In genomic region chr20:64010711-64011237, GRCh38 we compare ENCODE assay signal across 16 cellular contexts. TPM values are rescaled to one million over a fixed set of nuclear protein-coding genes. Genes with fewer than 3 reads are reported as not detected.
DNase-seq lines count a peak whose midpoint lies in the region; ATAC-seq and TF ChIP-seq lines count a peak whose summit lies in the region.
"Had no signal": no experiment of that assay in that cellular context is flagged by ENCODE, and none has a peak within 500 bp of the region (broad histone marks: within the 10 kb centered on the region; RNA-seq: fewer than 3 reads in every experiment).

No MANE protein-coding gene starts in this region.

- no peak for ATAC-seq in CD4-positive, alpha-beta T cell (ENCODE audit: poor library complexity)
- peak; percentile 48 for ATAC-seq in GM18868 (IDR thresholded peaks at IDR 0.05; ENCODE audit: unreplicated experiment)
- no peak for ATAC-seq in naive thymus-derived CD8-positive, alpha-beta T cell

- H3K4me3 ChIP-seq in ovary, result no peak overlapping the region
- H3K4me3 ChIP-seq: lung, sigmoid colon, stomach had no signal

- no peak for TF ChIP-seq POLR2A in ovary (IDR thresholded peaks at IDR 0.05)

- CTCF ChIA-PET in CD4-positive, alpha-beta T cell (lab: Charles Lee), result no interaction called here

- no peaks in the 10 kb centered on the region for H3K4me1 ChIP-seq in ovary (ENCODE audit: insufficient read depth)
- H3K4me1 ChIP-seq: sigmoid colon, stomach had no signal

- no peak for TF ChIP-seq EP300 in ovary (IDR thresholded peaks at IDR 0.05)

- intact Hi-C loops in CD4-positive, alpha-beta T cell (cut with DNase I, micrococcal nuclease), result no loop called here
- intact Hi-C loops in activated T-helper 1 cell treated with anti-CD3 and anti-CD28 coated beads, Interleukin-12 subunit alpha, Interleukin-12 subunit beta, Interleukin-2, Interleukin-4 antibody, amounts not matched to agents 30 ng/mL and 10 ng/mL and 1 ng/mL, durations not matched to agents 14 hours and 24 hours and 36 hours (cut with micrococcal nuclease), result no loop called here
- intact Hi-C loops in ovary (cut with DNase I), result no loop called here

- no peak for TF ChIP-seq CTCF in CD4-positive, alpha-beta T cell (IDR thresholded peaks at IDR 0.05)
- no peak for TF ChIP-seq CTCF in ovary (IDR thresholded peaks at IDR 0.05)

- H3K9me3 ChIP-seq in CD4-positive, alpha-beta T cell (ENCODE audit: control insufficient read depth, low read length), result peaks cover 54% of the 10 kb centered on the region
- no peaks in the 10 kb centered on the region for H3K9me3 ChIP-seq in ovary
- H3K9me3 ChIP-seq: sigmoid colon, stomach had no signal

- H3K36me3 ChIP-seq in ovary, result no peaks in the 10 kb centered on the region

- no peak overlapping the region for H3K27ac ChIP-seq in CD4-positive, alpha-beta T cell (ENCODE audit: low read depth, low read length)
- no peak overlapping the region for H3K27ac ChIP-seq in ovary
- H3K27ac ChIP-seq: sigmoid colon, stomach had no signal

- peak overlapping the region; percentile 61 for H3K27ac Mint-ChIP-seq in CD4-positive, alpha-beta T cell
- H3K27ac Mint-ChIP-seq in activated T-helper 1 cell treated with anti-CD3 and anti-CD28 coated beads, Interleukin-12 subunit alpha, Interleukin-12 subunit beta, Interleukin-2, Interleukin-4 antibody, amounts not matched to agents 30 ng/mL and 10 ng/mL and 1 ng/mL, durations not matched to agents 14 hours and 24 hours and 36 hours, result peak overlapping the region; percentile 76
- H3K27ac Mint-ChIP-seq in naive thymus-derived CD8-positive, alpha-beta T cell, result peak overlapping the region in 5 of 10 donors; percentile 41 to 88 (median 59)

- H3K27me3 ChIP-seq in CD4-positive, alpha-beta T cell (ENCODE audit: control insufficient read depth, insufficient read depth, low read length), result no peaks in the 10 kb centered on the region
- no peaks in the 10 kb centered on the region for H3K27me3 ChIP-seq in ovary
- H3K27me3 ChIP-seq: sigmoid colon, stomach had no signal

- no peak overlapping the region for H3K4me3 Mint-ChIP-seq in CD4-positive, alpha-beta T cell
- no peak overlapping the region for H3K4me3 Mint-ChIP-seq in activated T-helper 1 cell treated with anti-CD3 and anti-CD28 coated beads, Interleukin-12 subunit alpha, Interleukin-12 subunit beta, Interleukin-2, Interleukin-4 antibody, amounts not matched to agents 30 ng/mL and 10 ng/mL and 1 ng/mL, durations not matched to agents 14 hours and 24 hours and 36 hours
- peak overlapping the region in 6 of 10 donors; percentile 10 to 55 (median 38) for H3K4me3 Mint-ChIP-seq in naive thymus-derived CD8-positive, alpha-beta T cell

- peaks cover 25% of the 10 kb centered on the region for H3K4me1 Mint-ChIP-seq in CD4-positive, alpha-beta T cell (ENCODE audit: low read depth)
- peaks cover 55% of the 10 kb centered on the region for H3K4me1 Mint-ChIP-seq in activated T-helper 1 cell treated with anti-CD3 and anti-CD28 coated beads, Interleukin-12 subunit alpha, Interleukin-12 subunit beta, Interleukin-2, Interleukin-4 antibody, amounts not matched to agents 30 ng/mL and 10 ng/mL and 1 ng/mL, durations not matched to agents 14 hours and 24 hours and 36 hours (ENCODE audit: low read depth)
- H3K4me1 Mint-ChIP-seq in naive thymus-derived CD8-positive, alpha-beta T cell, result peaks cover 13 to 66% (median 28%) of the 10 kb centered on the region in 4 donors

- H3K27me3 Mint-ChIP-seq in CD4-positive, alpha-beta T cell, result no peaks in the 10 kb centered on the region
- no peaks in the 10 kb centered on the region for H3K27me3 Mint-ChIP-seq in activated T-helper 1 cell treated with anti-CD3 and anti-CD28 coated beads, Interleukin-12 subunit alpha, Interleukin-12 subunit beta, Interleukin-2, Interleukin-4 antibody, amounts not matched to agents 30 ng/mL and 10 ng/mL and 1 ng/mL, durations not matched to agents 14 hours and 24 hours and 36 hours (ENCODE audit: insufficient read depth)
- H3K27me3 Mint-ChIP-seq in naive thymus-derived CD8-positive, alpha-beta T cell, result no peaks in the 10 kb centered on the region

- peaks cover 2% of the 10 kb centered on the region for H3K9me3 Mint-ChIP-seq in CD4-positive, alpha-beta T cell
- peaks cover 13% of the 10 kb centered on the region for H3K9me3 Mint-ChIP-seq in activated T-helper 1 cell treated with anti-CD3 and anti-CD28 coated beads, Interleukin-12 subunit alpha, Interleukin-12 subunit beta, Interleukin-2, Interleukin-4 antibody, amounts not matched to agents 30 ng/mL and 10 ng/mL and 1 ng/mL, durations not matched to agents 14 hours and 24 hours and 36 hours
- H3K9me3 Mint-ChIP-seq in naive thymus-derived CD8-positive, alpha-beta T cell, result peaks cover 0 to 62% (median 5%) of the 10 kb centered on the region in 9 donors

- 85 to 88% (median 87%) methylated on average over 8 of the region's 8 CpGs for WGBS in ovary, 3 donors

- DNase-seq in CD4-positive, alpha-beta T cell, result no peak
- DNase-seq in activated T-helper 1 cell treated with anti-CD3 and anti-CD28 coated beads, Interleukin-12 subunit alpha, Interleukin-12 subunit beta, Interleukin-2, Interleukin-4 antibody, amounts not matched to agents 30 ng/mL and 10 ng/mL and 1 ng/mL, durations not matched to agents 14 hours and 24 hours and 36 hours (ENCODE audit: low spot score), result no peak
- no peak for DNase-seq in naive thymus-derived CD8-positive, alpha-beta T cell
- DNase-seq in HPDE6-E6E7 (ENCODE audit: extremely low spot score) (no peak), ovary (no peak), NCI-H128 (lab: John Stamatoyannopoulos, UW; ENCODE audit: unreplicated experiment) (no peak)
- DNase-seq: Karpas-422, NCI-H1694, NCI-H526, sigmoid colon, stomach had no signal

- H3K36me3 Mint-ChIP-seq in CD4-positive, alpha-beta T cell (ENCODE audit: low read depth), result peaks cover 90% of the 10 kb centered on the region
- peaks cover 59% of the 10 kb centered on the region for H3K36me3 Mint-ChIP-seq in activated T-helper 1 cell treated with anti-CD3 and anti-CD28 coated beads, Interleukin-12 subunit alpha, Interleukin-12 subunit beta, Interleukin-2, Interleukin-4 antibody, amounts not matched to agents 30 ng/mL and 10 ng/mL and 1 ng/mL, durations not matched to agents 14 hours and 24 hours and 36 hours (ENCODE audit: low read depth)
- peaks cover 22 to 69% (median 46%) of the 10 kb centered on the region in 3 donors for H3K36me3 Mint-ChIP-seq in naive thymus-derived CD8-positive, alpha-beta T cell

- POLR2A ChIA-PET in CD4-positive, alpha-beta T cell (lab: Charles Lee), result interaction anchor here (0.7 to 0.9 kb wide), 2 partner anchors 29 to 30 kb away, joined by 3 read pairs; no protein-coding TSS in a partner anchor
- POLR2A ChIA-PET in naive thymus-derived CD8-positive, alpha-beta T cell (lab: Charles Lee), result interaction anchor here (1.1 to 1.7 kb wide), 2 partner anchors 31 to 68 kb away, joined by 3 to 7 read pairs; partner anchors contain the start of genes PRPF6, RGS19 and SAMD10

RNA-seq across cellular contexts. Expression of gene C20orf204, which starts 25.2 kb away (rescaled TPM):
- total RNA-seq in CD4-positive, alpha-beta T cell, result 1 to 10 TPM; 6.1 to 6.4 TPM
- total RNA-seq in activated T-helper 1 cell treated with anti-CD3 and anti-CD28 coated beads, Interleukin-12 subunit alpha, Interleukin-12 subunit beta, Interleukin-2, Interleukin-4 antibody, amounts not matched to agents 30 ng/mL and 10 ng/mL and 1 ng/mL, durations not matched to agents 14 hours and 24 hours and 36 hours, result 5.4 and 6.1 TPM in 2 replicates
- 1 to 10 TPM; 5.6 to 5.8 TPM for total RNA-seq in naive thymus-derived CD8-positive, alpha-beta T cell
- under 1 TPM in 1 of 3 donors, not detected in 2; 0.54 TPM for polyA plus RNA-seq in naive thymus-derived CD8-positive, alpha-beta T cell
- total RNA-seq in ovary, result 1 to 10 TPM in 6 of 7 donors, under 1 TPM in 1; 0.60 to 2.8 (median 1.8) TPM
- polyA plus RNA-seq in ovary, result under 1 TPM; 0.20 to 0.61 TPM

RNA-seq across cellular contexts. Expression of gene PRPF6, which starts 29.8 kb away (rescaled TPM):
- total RNA-seq in CD4-positive, alpha-beta T cell, result 10 to 100 TPM; 50.6 to 51.3 TPM
- 82.3 and 83.6 TPM in 2 replicates for total RNA-seq in activated T-helper 1 cell treated with anti-CD3 and anti-CD28 coated beads, Interleukin-12 subunit alpha, Interleukin-12 subunit beta, Interleukin-2, Interleukin-4 antibody, amounts not matched to agents 30 ng/mL and 10 ng/mL and 1 ng/mL, durations not matched to agents 14 hours and 24 hours and 36 hours
- total RNA-seq in naive thymus-derived CD8-positive, alpha-beta T cell, result 10 to 100 TPM; 91.1 to 93.3 TPM
- polyA plus RNA-seq in naive thymus-derived CD8-positive, alpha-beta T cell, result 100 to 1,000 TPM in 1 of 3 donors, 10 to 100 TPM in 2; 67.2 to 110 (median 85.9) TPM
- total RNA-seq in ovary, result 10 to 100 TPM; 46.5 to 84.9 (median 73.4) TPM
- polyA plus RNA-seq in ovary, result 10 to 100 TPM; 60.0 to 61.6 TPM

RNA-seq across cellular contexts. Expression of gene SAMD10, which starts 31.3 kb away (rescaled TPM):
- total RNA-seq in CD4-positive, alpha-beta T cell, result 10 to 100 TPM; 12.0 to 12.1 TPM
- 29.4 and 34.9 TPM in 2 replicates for total RNA-seq in activated T-helper 1 cell treated with anti-CD3 and anti-CD28 coated beads, Interleukin-12 subunit alpha, Interleukin-12 subunit beta, Interleukin-2, Interleukin-4 antibody, amounts not matched to agents 30 ng/mL and 10 ng/mL and 1 ng/mL, durations not matched to agents 14 hours and 24 hours and 36 hours
- 1 to 10 TPM; 7.7 to 9.3 TPM for total RNA-seq in naive thymus-derived CD8-positive, alpha-beta T cell
- 10 to 100 TPM in 1 of 3 donors, 1 to 10 TPM in 2; 7.4 to 15.4 (median 8.9) TPM for polyA plus RNA-seq in naive thymus-derived CD8-positive, alpha-beta T cell
- total RNA-seq in ovary, result 1 to 10 TPM in 2 of 7 donors, under 1 TPM in 5; 0.20 to 3.1 (median 0.65) TPM
- under 1 TPM; 0.27 to 0.50 TPM for polyA plus RNA-seq in ovary

RNA-seq across cellular contexts. Expression of gene SOX18, which starts 38.7 kb away (rescaled TPM):
- total RNA-seq in CD4-positive, alpha-beta T cell, result not detected
- total RNA-seq in activated T-helper 1 cell treated with anti-CD3 and anti-CD28 coated beads, Interleukin-12 subunit alpha, Interleukin-12 subunit beta, Interleukin-2, Interleukin-4 antibody, amounts not matched to agents 30 ng/mL and 10 ng/mL and 1 ng/mL, durations not matched to agents 14 hours and 24 hours and 36 hours, result 1.3 TPM in 2 replicates
- not detected for total RNA-seq in naive thymus-derived CD8-positive, alpha-beta T cell
- not detected for polyA plus RNA-seq in naive thymus-derived CD8-positive, alpha-beta T cell
- 10 to 100 TPM in 5 of 7 donors, 1 to 10 TPM in 2; 2.0 to 63.8 (median 13.1) TPM for total RNA-seq in ovary
- 10 to 100 TPM in 1 of 2 donors, 1 to 10 TPM in 1; 2.7 to 12.0 TPM for polyA plus RNA-seq in ovary
- total RNA-seq: activated CD8-positive, alpha-beta memory T cell treated with anti-CD3 and anti-CD28 coated beads for 36 hours; fibroblast of lung; H1 had no signal
- polyA plus RNA-seq: fibroblast of lung had no signal

RNA-seq across cellular contexts. Expression of gene ZNF512B, which starts 41.0 kb away (rescaled TPM):
- total RNA-seq in CD4-positive, alpha-beta T cell, result 10 to 100 TPM; 22.0 to 23.3 TPM
- 28.0 and 28.3 TPM in 2 replicates for total RNA-seq in activated T-helper 1 cell treated with anti-CD3 and anti-CD28 coated beads, Interleukin-12 subunit alpha, Interleukin-12 subunit beta, Interleukin-2, Interleukin-4 antibody, amounts not matched to agents 30 ng/mL and 10 ng/mL and 1 ng/mL, durations not matched to agents 14 hours and 24 hours and 36 hours
- total RNA-seq in naive thymus-derived CD8-positive, alpha-beta T cell, result 10 to 100 TPM; 17.7 to 19.4 TPM
- polyA plus RNA-seq in naive thymus-derived CD8-positive, alpha-beta T cell, result 1 to 10 TPM in 1 of 3 donors, under 1 TPM in 2; 0.57 to 1.5 (median 0.59) TPM
- 10 to 100 TPM in 5 of 7 donors, 1 to 10 TPM in 2; 6.3 to 24.7 (median 22.3) TPM for total RNA-seq in ovary
- 10 to 100 TPM in 1 of 2 donors, 1 to 10 TPM in 1; 2.5 to 14.0 TPM for polyA plus RNA-seq in ovary

Comparison
In these comparisons a context has a peak if more than half of its experiments do, and no peak if none do; other contexts are left out.
1. H3K4me3 Mint-ChIP-seq: peak in naive thymus-derived CD8-positive, alpha-beta T cell (6 of 10); none in CD4-positive, alpha-beta T cell (single experiment) and activated T-helper 1 cell treated with anti-CD3 and anti-CD28 coated beads, Interleukin-12 subunit alpha, Interleukin-12 subunit beta, Interleukin-2, Interleukin-4 antibody, amounts not matched to agents 30 ng/mL and 10 ng/mL and 1 ng/mL, durations not matched to agents 14 hours and 24 hours and 36 hours (single experiment).